Comparison of ENCODE assay signal across 8 cellular contexts in genomic region chr2:159904565-159905281, GRCh38. TPM values are rescaled to one million over a fixed set of nuclear protein-coding genes. Genes with fewer than 3 reads are reported as not detected.
DNase-seq lines count a peak whose midpoint lies in the region; TF ChIP-seq lines count a peak whose summit lies in the region.

Gene LY75, minus strand, starts transcription at chr2:159904756.

- H3K27me3 Mint-ChIP-seq in H9 (ENCODE audit: low read depth) (peaks cover 56% of the 10 kb centered on the region), neural progenitor cell (ENCODE audit: insufficient read depth, low read depth) (peaks cover 23% of the 10 kb centered on the region)

- peaks cover 7% of the 10 kb centered on the region for H3K23me2 ChIP-seq in H9 (ENCODE audit: insufficient read length, low read depth, low read length, poor library complexity, severe bottlenecking)

- peak within 1 kb of the TSS; percentile 74; the same call in 1 of the 2 replicates for H3K14ac ChIP-seq in H9 (ENCODE audit: insufficient read depth, low read length)

- no peaks in the 10 kb centered on the region for H3K4me1 ChIP-seq in H9 (ENCODE audit: insufficient read depth, low read length)
- no peaks in the 10 kb centered on the region for H3K4me1 ChIP-seq in neural progenitor cell
- H3K4me1 ChIP-seq in stomach smooth muscle (ENCODE audit: control insufficient read depth, insufficient read depth, low read length): peaks cover 5% of the 10 kb centered on the region

- H3K4me3 ChIP-seq in GM12875 (ENCODE audit: low read depth, low read length) (peak within 1 kb of the TSS; percentile 93), fibroblast of pulmonary artery (replicated peaks; ENCODE audit: low read depth, low read length) (peak within 1 kb of the TSS; percentile 30), neural progenitor cell (peak within 1 kb of the TSS; percentile 40), stomach smooth muscle (ENCODE audit: low read length in 2 of 2) (peak within 1 kb of the TSS; percentile 41 to 68)

- no peak within 1 kb of the TSS for H3K27ac ChIP-seq in H9 (ENCODE audit: insufficient read length, low read depth, low read length)
- no peak within 1 kb of the TSS for H3K27ac ChIP-seq in neural progenitor cell
- no peak within 1 kb of the TSS for H3K27ac ChIP-seq in stomach smooth muscle (ENCODE audit: low read length)

- H3K56ac ChIP-seq in H9 (ENCODE audit: insufficient read length, low read depth, low read length): no peak within 1 kb of the TSS

- H3K4me3 Mint-ChIP-seq in H9 (peak within 1 kb of the TSS; percentile 77 to 84), neural progenitor cell (peak within 1 kb of the TSS; percentile 62)

- peak; percentile 94 for DNase-seq in H9
- peak; percentile 54 for DNase-seq in NCI-H2029 (lab: John Stamatoyannopoulos, UW)
- peak; percentile 79 for DNase-seq in activated T-cell treated with anti-CD3 and anti-CD28 coated beads for 1 hour (ENCODE audit: low read depth)
- DNase-seq in fibroblast of pulmonary artery (ENCODE audit: low read depth): peak; percentile 6
- peak; percentile 76 for DNase-seq in neural progenitor cell (ENCODE audit: low spot score)
- no peak for DNase-seq in HCEC 1CT

- no peaks in the 10 kb centered on the region for H3F3A ChIP-seq in neural progenitor cell (ENCODE audit: low read depth)

- no peak within 1 kb of the TSS for H2BK5ac ChIP-seq in H9 (ENCODE audit: insufficient read length, low read length)

- H3K9ac ChIP-seq in H9 (ENCODE audit: extremely low read depth, insufficient read length, low read length) (no peak within 1 kb of the TSS), neural progenitor cell (no peak within 1 kb of the TSS), stomach smooth muscle (ENCODE audit: low read length in 2 of 2) (peak within 1 kb of the TSS in 1 of 2 donors; percentile 15)

- H3K23ac ChIP-seq in H9 (ENCODE audit: insufficient read length, low read depth, low read length): no peak within 1 kb of the TSS

- no peak within 1 kb of the TSS for H4K8ac ChIP-seq in H9 (replicated peaks; ENCODE audit: insufficient read length, low read depth, low read length)

- H3K4ac ChIP-seq in H9 (ENCODE audit: low read depth, low read length): no peak within 1 kb of the TSS

- H3K4me2 ChIP-seq in H9 (ENCODE audit: insufficient read depth, insufficient read length, low read length): peak within 1 kb of the TSS; percentile 47
- H3K4me2 ChIP-seq in neural progenitor cell: peak within 1 kb of the TSS; percentile 76

- no peak within 1 kb of the TSS for H2BK20ac ChIP-seq in H9 (ENCODE audit: low read depth, low read length, poor library complexity, severe bottlenecking)

- H2BK12ac ChIP-seq in H9 (ENCODE audit: insufficient read length, low read depth, low read length): no peak within 1 kb of the TSS

- no peaks in the 10 kb centered on the region; the same call in 1 of the 2 replicates for H3K27me3 ChIP-seq in H9 (ENCODE audit: insufficient read depth, low read length)
- H3K27me3 ChIP-seq in neural progenitor cell: peaks cover 94% of the 10 kb centered on the region
- H3K27me3 ChIP-seq in stomach smooth muscle (ENCODE audit: control insufficient read depth in 1 of 2, insufficient read depth in 2 of 2, low read length in 2 of 2): peaks cover 4 to 18% of the 10 kb centered on the region in 2 donors

- H3K9me3 Mint-ChIP-seq in H9 (no peaks in the 10 kb centered on the region), neural progenitor cell (peaks cover 4% of the 10 kb centered on the region)

- H2BK120ac ChIP-seq in H9 (ENCODE audit: low read depth, low read length, poor library complexity, severe bottlenecking): no peak within 1 kb of the TSS

- no peaks in the 10 kb centered on the region for H3K36me3 ChIP-seq in neural progenitor cell
- no peaks in the 10 kb centered on the region for H3K36me3 ChIP-seq in stomach smooth muscle (ENCODE audit: control insufficient read depth in 2 of 2, insufficient read depth in 2 of 2, low read length in 2 of 2)

- whole genome bisulfite sequencing in H9 (ENCODE audit: extremely low coverage, insufficient read length, low lambda C conversion rate): no CpG with 5 or more reads among the region's 56 CpGs

- H4K5ac ChIP-seq in H9 (ENCODE audit: insufficient read length, low read depth, low read length): no peak within 1 kb of the TSS

- H3K4me1 Mint-ChIP-seq in H9 (peaks cover 6 to 7% of the 10 kb centered on the region in 2 experiments; a peak in 2 of 4 replicates), neural progenitor cell (peaks cover 10% of the 10 kb centered on the region)

- H2AFZ ChIP-seq in H9 (ENCODE audit: low read length): no peak within 1 kb of the TSS
- peak within 1 kb of the TSS; percentile 100 for H2AFZ ChIP-seq in neural progenitor cell (replicated peaks)

- H3K36me3 Mint-ChIP-seq in H9 (ENCODE audit: insufficient read depth in 1 of 3, low read depth in 3 of 3) (no peaks in the 10 kb centered on the region), neural progenitor cell (peaks cover 6% of the 10 kb centered on the region)

- no peaks in the 10 kb centered on the region for H3K79me2 ChIP-seq in H9 (ENCODE audit: insufficient read depth, low read length)
- no peaks in the 10 kb centered on the region for H3K79me2 ChIP-seq in neural progenitor cell (ENCODE audit: low read depth)

- no peaks in the 10 kb centered on the region for H3K9me3 ChIP-seq in H9 (ENCODE audit: control insufficient read depth, low read depth, low read length)
- H3K9me3 ChIP-seq in neural progenitor cell (ENCODE audit: low read depth): no peaks in the 10 kb centered on the region
- no peaks in the 10 kb centered on the region for H3K9me3 ChIP-seq in stomach smooth muscle (ENCODE audit: control insufficient read depth in 2 of 2, low read length in 2 of 2)

- H4K20me1 ChIP-seq in H9 (ENCODE audit: control insufficient read depth, insufficient read depth, insufficient read length): no peaks in the 10 kb centered on the region
- H4K20me1 ChIP-seq in neural progenitor cell (ENCODE audit: low read depth): no peaks in the 10 kb centered on the region

- H3K79me1 ChIP-seq in H9 (ENCODE audit: insufficient read depth, low read depth, low read length, poor library complexity, severe bottlenecking): no peaks in the 10 kb centered on the region

- H2BK15ac ChIP-seq in H9 (ENCODE audit: low read depth, low read length): no peak within 1 kb of the TSS

- TF ChIP-seq CTCF in GM12875 (IDR thresholded peaks at IDR 0.05; ENCODE audit: borderline replicate concordance, insufficient read depth, low read depth, low read length) (0 out of 2 replicates have a peak, but pooled peaks have one; percentile 11), H9 (conservative IDR thresholded peaks at IDR 0.05) (no peak; the same call in 2 of the 3 replicates), fibroblast of pulmonary artery (IDR thresholded peaks at IDR 0.05; ENCODE audit: low read length, missing control alignments) (no peak), neural progenitor cell (IDR thresholded peaks at IDR 0.05) (no peak)

- no peak within 1 kb of the TSS for H4K91ac ChIP-seq in H9 (ENCODE audit: insufficient read length, low read depth, low read length)

- H3K27ac Mint-ChIP-seq in H9 (peak within 1 kb of the TSS in 1 of 3 experiments; percentile 46; a peak in 1 of 7 replicates), neural progenitor cell (no peak within 1 kb of the TSS)

- H3T11ph ChIP-seq in H9 (ENCODE audit: low read length): no peak within 1 kb of the TSS

- peak within 1 kb of the TSS; percentile 79 for H3K18ac ChIP-seq in H9 (ENCODE audit: insufficient read length, low read depth, low read length)

- H2AK5ac ChIP-seq in H9 (ENCODE audit: insufficient read length, low read length): no peak within 1 kb of the TSS

RNA-seq across cellular contexts. Expression of gene LY75, which starts in this region (rescaled TPM):
- total RNA-seq in H9 (2021) (3.3 and 3.9 TPM in 2 replicates), neural progenitor cell (ENCODE audit: low replicate concordance) (0.25 and 0.39 TPM in 2 replicates)

Comparison
In these comparisons a context has a peak if more than half of its experiments do, and no peak if none do; other contexts are left out.
1. Peak in DNase-seq, H3K4me3 ChIP-seq and H3K4me2 ChIP-seq in neural progenitor cell; RNA of the gene not detected or under 1 TPM.
2. H3K4me3 ChIP-seq: peak in every context shown above with its lines; median percentile 93 in GM12875; 54 in stomach smooth muscle; 40 in neural progenitor cell; 30 in fibroblast of pulmonary artery.